28 cellular contexts compared by ENCODE assay signal in genomic region chr2:177072069-177072468, GRCh38.
A peak's percentile ranks its signal among the peaks of the same experiment; 100 is the strongest.
DNase-seq lines count a peak whose midpoint lies in the region; ATAC-seq and TF ChIP-seq lines count a peak whose summit lies in the region.
"Had no signal": no experiment of that assay in that cellular context is flagged by ENCODE, and none has a peak within 500 bp of the region (broad histone marks: within the 10 kb centered on the region; RNA-seq: fewer than 3 reads in every experiment).

No MANE protein-coding gene starts in this region.

- peak overlapping the region; percentile 94 to 96 (median 95) for H3K27ac Mint-ChIP-seq in nephron
- H3K27ac Mint-ChIP-seq: activated CD4-positive, alpha-beta T cell treated with anti-CD3 and anti-CD28 coated beads, Interleukin-2, amount 10 ng/mL, durations not matched to agents 24 days and 14 days; activated naive CD8-positive, alpha-beta T cell treated with anti-CD3 and anti-CD28 coated beads, Interleukin-2, amount 10 ng/mL, durations not matched to agents 7 days and 5 days; activated T-cell treated with anti-CD3 and anti-CD28 coated beads, Interleukin-2, amount 50 U/mL, for 24 hours; naive B cell had no signal

- H3K4me3 ChIP-seq in AG10803 (ENCODE audit: low read length), result no peak overlapping the region
- H3K4me3 ChIP-seq in epithelial cell of esophagus (ENCODE audit: low read length), result no peak overlapping the region
- H3K4me3 ChIP-seq: left lung, SJSA1 had no signal

- no peaks in the 10 kb centered on the region for H3K9me3 Mint-ChIP-seq in nephron
- H3K9me3 Mint-ChIP-seq: activated CD4-positive, alpha-beta T cell treated with anti-CD3 and anti-CD28 coated beads, Interleukin-2, amount 10 ng/mL, durations not matched to agents 24 days and 14 days; activated naive CD8-positive, alpha-beta T cell treated with anti-CD3 and anti-CD28 coated beads, Interleukin-2, amount 10 ng/mL, durations not matched to agents 7 days and 5 days; activated T-cell treated with anti-CD3 and anti-CD28 coated beads, Interleukin-2, amount 50 U/mL, for 24 hours had no signal

- H3K36me3 Mint-ChIP-seq in nephron (ENCODE audit: low read depth), result no peaks in the 10 kb centered on the region
- H3K36me3 Mint-ChIP-seq: activated naive CD8-positive, alpha-beta T cell treated with anti-CD3 and anti-CD28 coated beads, Interleukin-2, amount 10 ng/mL, durations not matched to agents 7 days and 5 days; naive B cell had no signal

- no peak overlapping the region for H3K4me3 Mint-ChIP-seq in nephron
- H3K4me3 Mint-ChIP-seq: activated CD4-positive, alpha-beta T cell treated with anti-CD3 and anti-CD28 coated beads, Interleukin-2, amount 10 ng/mL, durations not matched to agents 24 days and 14 days; activated naive CD8-positive, alpha-beta T cell treated with anti-CD3 and anti-CD28 coated beads, Interleukin-2, amount 10 ng/mL, durations not matched to agents 7 days and 5 days; activated T-cell treated with anti-CD3 and anti-CD28 coated beads, Interleukin-2, amount 50 U/mL, for 24 hours; naive B cell had no signal

- TF ChIP-seq CTCF in AG10803 (conservative IDR thresholded peaks at IDR 0.05; ENCODE audit: low read length) (no peak), epithelial cell of esophagus (IDR thresholded peaks at IDR 0.05; ENCODE audit: insufficient read depth, low read depth, low read length, missing control alignments) (no peak), nephron (IDR thresholded peaks at IDR 0.05; ENCODE audit: unreplicated experiment in 3 of 3) (no peak)

- peaks cover 5% of the 10 kb centered on the region for H3K27me3 Mint-ChIP-seq in nephron (ENCODE audit: low read depth)

- no peak for ATAC-seq in HG03342 (IDR thresholded peaks at IDR 0.05; ENCODE audit: unreplicated experiment)
- ATAC-seq in GM21825 (IDR thresholded peaks at IDR 0.05; ENCODE audit: unreplicated experiment), result no peak
- ATAC-seq in GM18502 (IDR thresholded peaks at IDR 0.05; ENCODE audit: poor library complexity, unreplicated experiment), result no peak
- ATAC-seq: HCT116, left lung, sciatic nerve had no signal

- H3K4me1 Mint-ChIP-seq in nephron, result peaks cover 38% of the 10 kb centered on the region
- H3K4me1 Mint-ChIP-seq: activated CD4-positive, alpha-beta T cell treated with anti-CD3 and anti-CD28 coated beads, Interleukin-2, amount 10 ng/mL, durations not matched to agents 24 days and 14 days; activated naive CD8-positive, alpha-beta T cell treated with anti-CD3 and anti-CD28 coated beads, Interleukin-2, amount 10 ng/mL, durations not matched to agents 7 days and 5 days; naive B cell had no signal

- DNase-seq in AG10803 (ENCODE audit: low read depth) (peak; percentile 4), NCI-H226 (peak; percentile 51), epithelial cell of esophagus (ENCODE audit: low read depth) (peak; percentile 23)
- DNase-seq: activated CD4-positive, alpha-beta T cell treated with anti-CD3 and anti-CD28 coated beads, Interleukin-2, amount 10 ng/mL, durations not matched to agents 24 days and 14 days; activated effector memory CD4-positive, alpha-beta T cell treated with anti-CD3 and anti-CD28 coated beads, Interleukin-2, amount 50 U/mL, for 16 hours; activated naive CD8-positive, alpha-beta T cell treated with anti-CD3 and anti-CD28 coated beads, Interleukin-2, amount 10 ng/mL, durations not matched to agents 7 days and 5 days; activated T-cell treated with anti-CD3 and anti-CD28 coated beads, Interleukin-2, amount 50 U/mL, for 24 hours; C1 segment of cervical spinal cord; cerebellar nuclear complex; COR-L47; DMS79; Kasumi-1; left lung; mesendoderm; naive B cell; NCI-H1436; NCI-H446; NCI-H748 treated with DMSO at 0.1 percent for 48 hours; stimulated activated CD4-positive, alpha-beta T cell treated with anti-CD3 and anti-CD28 coated beads, Interleukin-4, amount 100 ng/mL, for 1 hour; T1000; WERI-Rb-1 had no signal
